8 cellular contexts compared by ENCODE assay signal in genomic region chr4:105145913-105146285, GRCh38. TPM values are rescaled to one million over a fixed set of nuclear protein-coding genes. Genes with fewer than 3 reads are reported as not detected.
DNase-seq lines count a peak whose midpoint lies in the region; ATAC-seq, FAIRE-seq and TF ChIP-seq lines count a peak whose summit lies in the region.

No MANE protein-coding gene starts in this region.

- intact Hi-C loops in activated CD8-positive, alpha-beta T cell treated with anti-CD3 and anti-CD28 coated beads for 36 hours (cut with micrococcal nuclease), result loop anchor here (1.0 to 10.0 kb wide), 5 partner anchors 49 to 325 kb away; no protein-coding TSS in a partner anchor

- H3K9me3 Mint-ChIP-seq in activated CD8-positive, alpha-beta T cell treated with anti-CD3 and anti-CD28 coated beads for 36 hours, result no peaks in the 10 kb centered on the region
- no peaks in the 10 kb centered on the region for H3K9me3 Mint-ChIP-seq in nephron

- H3K4me1 Mint-ChIP-seq in activated CD8-positive, alpha-beta T cell treated with anti-CD3 and anti-CD28 coated beads for 36 hours (ENCODE audit: low read depth), result peaks cover 38% of the 10 kb centered on the region
- H3K4me1 Mint-ChIP-seq in nephron, result peaks cover 28% of the 10 kb centered on the region

- no peak for FAIRE-seq in urothelium cell line (lab: Jason Lieb, UNC)

- DNase-seq in AG09309 (ENCODE audit: low read depth) (no peak), epithelial cell of prostate (ENCODE audit: low read depth, low spot score) (no peak), urothelium cell line (ENCODE audit: low spot score) (peak; percentile 32), COLO668 (lab: John Stamatoyannopoulos, UW; ENCODE audit: unreplicated experiment) (no peak)
- DNase-seq in activated CD8-positive, alpha-beta T cell treated with anti-CD3 and anti-CD28 coated beads for 36 hours, result peak; percentile 55

- peak overlapping the region; percentile 96 for H3K27ac Mint-ChIP-seq in activated CD8-positive, alpha-beta T cell treated with anti-CD3 and anti-CD28 coated beads for 36 hours
- H3K27ac Mint-ChIP-seq in nephron, result peak overlapping the region; percentile 91 to 93 (median 92)

- CTCF ChIA-PET in activated CD8-positive, alpha-beta T cell treated with anti-CD3 and anti-CD28 coated beads for 36 hours (lab: Charles Lee), result no interaction called here

- peak overlapping the region; percentile 62 for H3K27ac ChIP-seq in epithelial cell of prostate

- peaks cover 18% of the 10 kb centered on the region for H3K36me3 Mint-ChIP-seq in activated CD8-positive, alpha-beta T cell treated with anti-CD3 and anti-CD28 coated beads for 36 hours (ENCODE audit: low read depth)
- no peaks in the 10 kb centered on the region for H3K36me3 Mint-ChIP-seq in nephron (ENCODE audit: low read depth)

- H3K4me3 Mint-ChIP-seq in activated CD8-positive, alpha-beta T cell treated with anti-CD3 and anti-CD28 coated beads for 36 hours, result peak overlapping the region; percentile 91
- peak overlapping the region; percentile 97 to 99 (median 98) for H3K4me3 Mint-ChIP-seq in nephron

- H3K4me3 ChIP-seq in AG09309 (ENCODE audit: control insufficient read depth, low read depth, low read length), result peak overlapping the region; percentile 59

- POLR2A ChIA-PET in activated CD8-positive, alpha-beta T cell treated with anti-CD3 and anti-CD28 coated beads for 36 hours (lab: Charles Lee), result interaction anchor here (0.5 to 2.4 kb wide), 5 partner anchors 16 to 1295 kb away, joined by 3 to 18 read pairs (median 7); partner anchors contain the start of gene PPA2

- TF ChIP-seq CTCF in AG09309 (IDR thresholded peaks at IDR 0.05; ENCODE audit: control insufficient read depth, insufficient read depth, low read depth, low read length, missing control alignments) (no peak), nephron (IDR thresholded peaks at IDR 0.05; ENCODE audit: unreplicated experiment in 3 of 3) (no peak)
- TF ChIP-seq CTCF in activated CD8-positive, alpha-beta T cell treated with anti-CD3 and anti-CD28 coated beads for 36 hours (IDR thresholded peaks at IDR 0.05), result no peak

- peak; percentile 15 for ATAC-seq in GM19463 (IDR thresholded peaks at IDR 0.05; ENCODE audit: unreplicated experiment)
- ATAC-seq in HG03520 (IDR thresholded peaks at IDR 0.05; ENCODE audit: unreplicated experiment), result peak; percentile 11
- peak; percentile 17 for ATAC-seq in activated CD8-positive, alpha-beta T cell treated with anti-CD3 and anti-CD28 coated beads for 36 hours

- H3K27me3 Mint-ChIP-seq in activated CD8-positive, alpha-beta T cell treated with anti-CD3 and anti-CD28 coated beads for 36 hours, result no peaks in the 10 kb centered on the region
- peaks cover 8% of the 10 kb centered on the region for H3K27me3 Mint-ChIP-seq in nephron (ENCODE audit: low read depth)

RNA-seq across cellular contexts. Expression of gene TET2, which starts 0.8 kb away (rescaled TPM):
- total RNA-seq in activated CD8-positive, alpha-beta T cell treated with anti-CD3 and anti-CD28 coated beads for 36 hours, result 10 to 100 TPM; 31.3 to 36.0 TPM

Comparison
In these comparisons a context has a peak if more than half of its experiments do, and no peak if none do; other contexts are left out.
1. DNase-seq: peak in activated CD8-positive, alpha-beta T cell treated with anti-CD3 and anti-CD28 coated beads for 36 hours (single experiment) and urothelium cell line (single experiment); none in AG09309 (single experiment), epithelial cell of prostate (single experiment) and COLO668 (single experiment).
2. Peak in every context shown above with its lines, with median percentiles within 50 percentile points of each other: ATAC-seq.